ENCODE assay signal across 20 cellular contexts in the genomic region with DNA sequence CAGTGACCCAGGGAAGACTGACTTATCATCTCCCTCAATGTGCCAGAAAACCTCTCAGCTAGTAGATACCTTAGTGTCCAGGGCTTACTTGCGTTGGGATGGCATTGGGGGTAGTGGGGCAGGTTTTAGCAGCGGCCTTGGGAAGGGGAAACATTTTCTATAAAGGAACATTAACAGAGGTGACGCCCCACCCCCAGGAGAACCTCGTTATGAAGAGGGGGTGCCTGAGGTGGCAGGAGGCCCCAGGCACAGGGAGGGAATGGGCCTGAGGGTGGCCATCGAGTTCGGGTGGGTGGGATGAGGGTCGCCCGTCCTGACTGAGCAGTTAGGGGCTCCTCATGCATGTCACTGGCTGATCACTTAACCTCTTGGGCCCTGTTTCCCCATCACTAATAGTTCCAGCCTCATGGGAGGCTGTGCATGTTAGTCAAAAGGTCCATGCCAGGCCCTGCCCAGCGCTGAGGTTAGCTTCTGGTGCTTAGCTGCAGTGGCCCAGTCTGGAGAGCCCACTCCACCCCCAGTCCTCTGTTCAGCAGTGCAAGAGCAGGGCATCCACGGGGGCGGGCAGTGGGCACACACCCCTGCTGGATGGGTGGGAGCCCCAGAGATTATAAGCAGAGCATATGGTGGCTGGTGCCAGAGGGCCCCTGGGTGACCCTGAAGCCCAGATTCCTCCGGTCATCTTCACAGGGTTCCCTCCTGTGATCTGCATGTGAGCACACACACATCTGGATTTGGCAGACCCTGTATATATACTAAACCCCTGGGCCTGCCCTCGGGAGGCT. TPM values are rescaled to one million over a fixed set of nuclear protein-coding genes. Genes with fewer than 3 reads are reported as not detected.
DNase-seq lines count a peak whose midpoint lies in the region; ATAC-seq, FAIRE-seq and TF ChIP-seq lines count a peak whose summit lies in the region.
"Had no signal": no experiment of that assay in that cellular context is flagged by ENCODE, and none has a peak within 500 bp of the region (broad histone marks: within the 10 kb centered on the region; RNA-seq: fewer than 3 reads in every experiment).

No MANE protein-coding gene starts in this region.

- no peak overlapping the region for H3K4ac ChIP-seq in H9 (ENCODE audit: low read depth, low read length)

- H3K9me3 ChIP-seq in BLaER1 (no peaks in the 10 kb centered on the region), H9 (ENCODE audit: control insufficient read depth, low read depth, low read length) (no peaks in the 10 kb centered on the region), kidney (ENCODE audit: control insufficient read depth in 1 of 2, low read length in 2 of 2) (no peaks in the 10 kb centered on the region), smooth muscle cell (replicated peaks; ENCODE audit: low read depth) (no peaks in the 10 kb centered on the region)
- H3K9me3 ChIP-seq: Caco-2 had no signal

- H4K8ac ChIP-seq in H9 (replicated peaks; ENCODE audit: insufficient read length, low read depth, low read length) = no peak overlapping the region

- H3K23me2 ChIP-seq in H9 (ENCODE audit: insufficient read length, low read depth, low read length, poor library complexity, severe bottlenecking) = no peaks in the 10 kb centered on the region

- ATAC-seq in GM19467 (IDR thresholded peaks at IDR 0.05; ENCODE audit: unreplicated experiment) (no peak), HG03196 (IDR thresholded peaks at IDR 0.05; ENCODE audit: unreplicated experiment) (no peak)
- ATAC-seq in activated naive CD8-positive, alpha-beta T cell treated with anti-CD3 and anti-CD28 coated beads, Interleukin-2, amount 50 U/mL, for 24 hours = no peak

- no peak overlapping the region for H4K5ac ChIP-seq in H9 (ENCODE audit: insufficient read length, low read depth, low read length)

- peaks cover 35 to 46% of the 10 kb centered on the region in 2 experiments for H3K4me1 Mint-ChIP-seq in H9
- no peaks in the 10 kb centered on the region for H3K4me1 Mint-ChIP-seq in activated naive CD8-positive, alpha-beta T cell treated with anti-CD3 and anti-CD28 coated beads, Interleukin-2, amount 50 U/mL, for 24 hours
- H3K4me1 Mint-ChIP-seq: CD4-positive, CD25-positive, alpha-beta regulatory T cell had no signal

- no peaks in the 10 kb centered on the region for H3K36me3 ChIP-seq in BLaER1
- H3K36me3 ChIP-seq in kidney (ENCODE audit: control insufficient read depth in 1 of 2, insufficient read depth in 2 of 2, low read length in 2 of 2) = no peaks in the 10 kb centered on the region
- H3K36me3 ChIP-seq in smooth muscle cell (ENCODE audit: low read depth) = no peaks in the 10 kb centered on the region

- H3K4me3 ChIP-seq in BLaER1 (no peak overlapping the region), kidney (ENCODE audit: low read length in 2 of 2) (no peak overlapping the region), smooth muscle cell (no peak overlapping the region)

- H2BK120ac ChIP-seq in H9 (ENCODE audit: low read depth, low read length, poor library complexity, severe bottlenecking) = no peak overlapping the region

- H3K14ac ChIP-seq in H9 (ENCODE audit: insufficient read depth, low read length) = no peak overlapping the region

- no peaks in the 10 kb centered on the region for H3K36me3 Mint-ChIP-seq in H9 (ENCODE audit: insufficient read depth in 1 of 3, low read depth in 3 of 3)
- H3K36me3 Mint-ChIP-seq in activated naive CD8-positive, alpha-beta T cell treated with anti-CD3 and anti-CD28 coated beads, Interleukin-2, amount 50 U/mL, for 24 hours (ENCODE audit: low read depth) = no peaks in the 10 kb centered on the region
- H3K36me3 Mint-ChIP-seq: CD4-positive, CD25-positive, alpha-beta regulatory T cell had no signal

- no peak overlapping the region for H3K4me3 Mint-ChIP-seq in H9
- H3K4me3 Mint-ChIP-seq in activated naive CD8-positive, alpha-beta T cell treated with anti-CD3 and anti-CD28 coated beads, Interleukin-2, amount 50 U/mL, for 24 hours = no peak overlapping the region
- H3K4me3 Mint-ChIP-seq: CD4-positive, CD25-positive, alpha-beta regulatory T cell; IgD-negative memory B cell had no signal

- intact Hi-C loops in kidney (cut with DNase I) = no loop called here

- no peak overlapping the region for H2AFZ ChIP-seq in H9 (ENCODE audit: low read length)
- no peak overlapping the region for H2AFZ ChIP-seq in smooth muscle cell (ENCODE audit: low read depth)

- peaks cover 3% of the 10 kb centered on the region for H3K27me3 Mint-ChIP-seq in H9 (ENCODE audit: low read depth)
- H3K27me3 Mint-ChIP-seq in activated naive CD8-positive, alpha-beta T cell treated with anti-CD3 and anti-CD28 coated beads, Interleukin-2, amount 50 U/mL, for 24 hours = peaks cover 2% of the 10 kb centered on the region
- H3K27me3 Mint-ChIP-seq: CD4-positive, CD25-positive, alpha-beta regulatory T cell had no signal

- H2BK20ac ChIP-seq in H9 (ENCODE audit: low read depth, low read length, poor library complexity, severe bottlenecking) = no peak overlapping the region

- H3K4me1 ChIP-seq in BLaER1 (peaks cover 98% of the 10 kb centered on the region), H9 (ENCODE audit: insufficient read depth, low read length) (peaks cover 4% of the 10 kb centered on the region; the same call in 1 of the 2 replicates), kidney (ENCODE audit: control insufficient read depth in 1 of 2, insufficient read depth in 1 of 2, low read depth in 1 of 2, low read length in 2 of 2) (peaks cover 37 to 63% of the 10 kb centered on the region in 2 donors), smooth muscle cell (ENCODE audit: low read depth) (peaks cover 52% of the 10 kb centered on the region)

- H3K56ac ChIP-seq in H9 (ENCODE audit: insufficient read length, low read depth, low read length) = no peak overlapping the region

- H3K9ac ChIP-seq in BLaER1 (no peak overlapping the region), H9 (ENCODE audit: extremely low read depth, insufficient read length, low read length) (no peak overlapping the region), kidney (ENCODE audit: low read length in 2 of 2) (no peak overlapping the region), smooth muscle cell (ENCODE audit: low read depth) (no peak overlapping the region)

- H4K20me1 ChIP-seq in BLaER1 (peaks cover 11% of the 10 kb centered on the region), H9 (ENCODE audit: control insufficient read depth, insufficient read depth, insufficient read length) (no peaks in the 10 kb centered on the region), smooth muscle cell (ENCODE audit: low read depth) (peaks cover 33% of the 10 kb centered on the region)

- H3F3A ChIP-seq in smooth muscle cell (ENCODE audit: low read depth) = peaks cover 58% of the 10 kb centered on the region

- H3K79me1 ChIP-seq in H9 (ENCODE audit: insufficient read depth, low read depth, low read length, poor library complexity, severe bottlenecking) = no peaks in the 10 kb centered on the region

- DNase-seq in H9 (no peak), kidney (peak; percentile 59), smooth muscle cell (lab: John Stamatoyannopoulos, UW; ENCODE audit: unreplicated experiment) (no peak)
- no peak for DNase-seq in activated naive CD8-positive, alpha-beta T cell treated with anti-CD3 and anti-CD28 coated beads, Interleukin-2, amount 50 U/mL, for 24 hours
- DNase-seq: ACHN; AML-193; Caco-2; CD4-positive, CD25-positive, alpha-beta regulatory T cell; EL; Kasumi-1; MM.1S; NCI-H1105; NCI-H1694; NCI-H2227 treated with DMSO at 0.1 percent for 48 hours; NCI-H524 treated with DMSO at 0.1 percent for 48 hours had no signal

- no peak overlapping the region for H2BK5ac ChIP-seq in H9 (ENCODE audit: insufficient read length, low read length)

- no peak for TF ChIP-seq CTCF in H9 (conservative IDR thresholded peaks at IDR 0.05)
- no peak for TF ChIP-seq CTCF in kidney (IDR thresholded peaks at IDR 0.05; ENCODE audit: borderline replicate concordance, extremely low read depth, insufficient read depth)
- no peak for TF ChIP-seq CTCF in smooth muscle cell (IDR thresholded peaks at IDR 0.05; ENCODE audit: borderline replicate concordance, insufficient read depth, poor library complexity, severe bottlenecking)

- no peak for FAIRE-seq in kidney (lab: Jason Lieb, UNC)
- FAIRE-seq: H54 had no signal

- H3K4me2 ChIP-seq in BLaER1 = peak overlapping the region; percentile 92
- no peak overlapping the region for H3K4me2 ChIP-seq in H9 (ENCODE audit: insufficient read depth, insufficient read length, low read length)
- H3K4me2 ChIP-seq in smooth muscle cell = peak overlapping the region; percentile 71

- H3K27ac ChIP-seq in BLaER1 = no peak overlapping the region
- no peak overlapping the region for H3K27ac ChIP-seq in H9 (ENCODE audit: insufficient read length, low read depth, low read length)
- no peak overlapping the region for H3K27ac ChIP-seq in kidney (ENCODE audit: low read depth in 2 of 2, low read length in 2 of 2)
- peak overlapping the region; percentile 93 for H3K27ac ChIP-seq in smooth muscle cell (ENCODE audit: low read depth)

- H4K91ac ChIP-seq in H9 (ENCODE audit: insufficient read length, low read depth, low read length) = no peak overlapping the region

- no peak overlapping the region for H3T11ph ChIP-seq in H9 (ENCODE audit: low read length)

- no peak overlapping the region for H2BK15ac ChIP-seq in H9 (ENCODE audit: low read depth, low read length)

- no peak overlapping the region for H2AK5ac ChIP-seq in H9 (ENCODE audit: insufficient read length, low read length)

- H3K18ac ChIP-seq in H9 (ENCODE audit: insufficient read length, low read depth, low read length) = no peak overlapping the region

- no peak overlapping the region for H3K23ac ChIP-seq in H9 (ENCODE audit: insufficient read length, low read depth, low read length)

- no peak overlapping the region for H2BK12ac ChIP-seq in H9 (ENCODE audit: insufficient read length, low read depth, low read length)

- H3K27ac Mint-ChIP-seq in H9 = peak overlapping the region in 2 of 3 experiments; percentile 40 to 68; a peak in 2 of 7 replicates
- H3K27ac Mint-ChIP-seq in activated naive CD8-positive, alpha-beta T cell treated with anti-CD3 and anti-CD28 coated beads, Interleukin-2, amount 50 U/mL, for 24 hours = no peak overlapping the region

- H3K79me2 ChIP-seq in H9 (ENCODE audit: insufficient read depth, low read length) (no peaks in the 10 kb centered on the region), smooth muscle cell (ENCODE audit: low read depth) (peaks cover 82% of the 10 kb centered on the region)

- H3K9me3 Mint-ChIP-seq in H9 = no peaks in the 10 kb centered on the region
- no peaks in the 10 kb centered on the region for H3K9me3 Mint-ChIP-seq in activated naive CD8-positive, alpha-beta T cell treated with anti-CD3 and anti-CD28 coated beads, Interleukin-2, amount 50 U/mL, for 24 hours
- H3K9me3 Mint-ChIP-seq: CD4-positive, CD25-positive, alpha-beta regulatory T cell; IgD-negative memory B cell had no signal

- no CpG with 5 or more reads among the region's 13 CpGs for WGBS in H9 (ENCODE audit: extremely low coverage, insufficient read length, low lambda C conversion rate)
- 93% methylated on average over 9 of the region's 13 CpGs for WGBS in smooth muscle cell (ENCODE audit: low lambda C conversion rate)

- H3K27me3 ChIP-seq in BLaER1 (no peaks in the 10 kb centered on the region; the same call in 1 of the 2 replicates), H9 (ENCODE audit: insufficient read depth, low read length) (no peaks in the 10 kb centered on the region), smooth muscle cell (ENCODE audit: low read depth) (no peaks in the 10 kb centered on the region)

RNA-seq across cellular contexts. Expression of a gene that starts 27.0 kb away (rescaled TPM):
- total RNA-seq in H9 (2021) = 28.4 and 29.7 TPM in 2 replicates
- 22.6 TPM for total RNA-seq in kidney
- polyA plus RNA-seq in kidney (ENCODE audit: insufficient read depth, low read depth, low replicate concordance) = 5.5 TPM
- 89.6 and 92.7 TPM in 2 replicates for total RNA-seq in smooth muscle cell
- polyA plus RNA-seq in smooth muscle cell = 115 and 142 TPM in 2 replicates
- polyA plus RNA-seq: CD4-positive, CD25-positive, alpha-beta regulatory T cell; IgD-negative memory B cell had no signal
